12 cellular contexts compared by ENCODE assay signal in genomic region chr5:78912085-78912771, GRCh38.
DNase-seq lines count a peak whose midpoint lies in the region; ATAC-seq, FAIRE-seq and TF ChIP-seq lines count a peak whose summit lies in the region.
"Had no signal": no experiment of that assay in that cellular context is flagged by ENCODE, and none has a peak within 500 bp of the region (broad histone marks: within the 10 kb centered on the region; RNA-seq: fewer than 3 reads in every experiment).

No MANE protein-coding gene starts in this region.

- H3K79me2 ChIP-seq in hepatocyte: no peaks in the 10 kb centered on the region
- no peaks in the 10 kb centered on the region for H3K79me2 ChIP-seq in GM23338 (replicated peaks; ENCODE audit: insufficient read depth)

- no peaks in the 10 kb centered on the region for H3K36me3 Mint-ChIP-seq in GM23338 (ENCODE audit: low read depth)

- H3K9me3 Mint-ChIP-seq in GM23338: no peaks in the 10 kb centered on the region
- H3K9me3 Mint-ChIP-seq: effector memory CD8-positive, alpha-beta T cell had no signal

- DNase-seq in DMS 273 (lab: John Stamatoyannopoulos, UW; ENCODE audit: unreplicated experiment) (peak; percentile 91), NCI-H2029 (lab: John Stamatoyannopoulos, UW) (peak; percentile 80), SK-N-DZ (ENCODE audit: low spot score) (peak; percentile 54), hepatocyte (ENCODE audit: low spot score) (no peak), GM23338 (ENCODE audit: low spot score) (no peak), HTR-8/SVneo (ENCODE audit: insufficient read length, low spot score) (no peak)
- DNase-seq: effector memory CD8-positive, alpha-beta T cell; Kasumi-1; psoas muscle; stimulated activated CD4-positive, alpha-beta T cell treated with anti-CD3 and anti-CD28 coated beads, Interleukin-1b, Interleukin-23, amount 100 ng/mL, for 48 hours had no signal

- H3K36me3 ChIP-seq in hepatocyte (replicated peaks; ENCODE audit: insufficient read depth, low read depth) (no peaks in the 10 kb centered on the region), GM23338 (ENCODE audit: insufficient read depth) (no peaks in the 10 kb centered on the region)

- H3K27me3 ChIP-seq in hepatocyte (no peaks in the 10 kb centered on the region), GM23338 (ENCODE audit: insufficient read depth) (no peaks in the 10 kb centered on the region)

- no peak for TF ChIP-seq CTCF in hepatocyte (IDR thresholded peaks at IDR 0.05; ENCODE audit: poor library complexity)
- no peak for TF ChIP-seq CTCF in GM23338 (conservative IDR thresholded peaks at IDR 0.05; ENCODE audit: low read depth in 2 of 2)

- WGBS in hepatocyte (ENCODE audit: low lambda C conversion rate, missing lambda C conversion rate): 54% methylated on average over 5 of the region's 5 CpGs

- H3K27ac ChIP-seq in hepatocyte (peak overlapping the region; percentile 15), GM23338 (ENCODE audit: low read depth) (no peak overlapping the region)
- H3K27ac ChIP-seq: psoas muscle had no signal

- no peak overlapping the region for H3K4me2 ChIP-seq in hepatocyte
- no peak overlapping the region for H3K4me2 ChIP-seq in GM23338

- no peak for ATAC-seq in GM19324 (IDR thresholded peaks at IDR 0.05; ENCODE audit: low FRiP score, unreplicated experiment)
- no peak for ATAC-seq in HG02981 (IDR thresholded peaks at IDR 0.05; ENCODE audit: unreplicated experiment)
- no peak for ATAC-seq in GM23338
- ATAC-seq: effector memory CD8-positive, alpha-beta T cell; psoas muscle had no signal

- no peaks in the 10 kb centered on the region for H4K20me1 ChIP-seq in hepatocyte (ENCODE audit: insufficient read depth, poor library complexity, severe bottlenecking)
- no peaks in the 10 kb centered on the region; the same call in 1 of the 2 replicates for H4K20me1 ChIP-seq in GM23338 (replicated peaks; ENCODE audit: insufficient read depth)

- H3K9me2 ChIP-seq in hepatocyte (replicated peaks; ENCODE audit: insufficient read depth): no peaks in the 10 kb centered on the region
- H3K9me2 ChIP-seq in GM23338 (ENCODE audit: insufficient read depth): no peaks in the 10 kb centered on the region

- no peak overlapping the region for H3K4me3 Mint-ChIP-seq in GM23338
- H3K4me3 Mint-ChIP-seq: effector memory CD8-positive, alpha-beta T cell had no signal

- peaks cover 27% of the 10 kb centered on the region for H3K4me1 Mint-ChIP-seq in GM23338

- no peak overlapping the region for H3K4me3 ChIP-seq in hepatocyte
- H3K4me3 ChIP-seq in GM23338: no peak overlapping the region
- H3K4me3 ChIP-seq: psoas muscle had no signal

- no peaks in the 10 kb centered on the region for H3F3A ChIP-seq in GM23338 (replicated peaks; ENCODE audit: low read depth)

- H3K9me3 ChIP-seq in hepatocyte (ENCODE audit: low read depth): no peaks in the 10 kb centered on the region
- H3K9me3 ChIP-seq: psoas muscle had no signal

- H2AFZ ChIP-seq in hepatocyte: no peak overlapping the region
- no peak overlapping the region for H2AFZ ChIP-seq in GM23338

- no peaks in the 10 kb centered on the region for H3K27me3 Mint-ChIP-seq in GM23338 (ENCODE audit: insufficient read depth, low read depth, poor library complexity)
- H3K27me3 Mint-ChIP-seq: effector memory CD8-positive, alpha-beta T cell had no signal

- FAIRE-seq in HTR-8/SVneo (lab: Jason Lieb, UNC): no peak

- H3K27ac Mint-ChIP-seq in GM23338: no peak overlapping the region
- H3K27ac Mint-ChIP-seq: effector memory CD8-positive, alpha-beta T cell had no signal

- peaks cover 31% of the 10 kb centered on the region for H3K4me1 ChIP-seq in hepatocyte (ENCODE audit: insufficient read depth)
- H3K4me1 ChIP-seq in GM23338 (ENCODE audit: insufficient read depth): peaks cover 20% of the 10 kb centered on the region

TF ChIP-seq in GM23338, 12 proteins besides CTCF, POLR2A, EP300 and RAD21 (continues in another document):
- TF ChIP-seq ETS1 (IDR thresholded peaks at IDR 0.05): no peak
- TF ChIP-seq STAT1 (IDR thresholded peaks at IDR 0.05; ENCODE audit: unreplicated experiment): no peak
- no peak for TF ChIP-seq NANOG (IDR thresholded peaks at IDR 0.05; ENCODE audit: borderline replicate concordance)
- TF ChIP-seq REST (IDR thresholded peaks at IDR 0.05; ENCODE audit: unreplicated experiment): no peak

Comparison
In these comparisons a context has a peak if more than half of its experiments do, and no peak if none do; other contexts are left out.
1. DNase-seq: peak in DMS 273 (single experiment), NCI-H2029 (single experiment) and SK-N-DZ (single experiment); none in hepatocyte (single experiment), GM23338 (single experiment) and HTR-8/SVneo (single experiment).